8 cellular contexts compared by ENCODE assay signal in the genomic region with DNA sequence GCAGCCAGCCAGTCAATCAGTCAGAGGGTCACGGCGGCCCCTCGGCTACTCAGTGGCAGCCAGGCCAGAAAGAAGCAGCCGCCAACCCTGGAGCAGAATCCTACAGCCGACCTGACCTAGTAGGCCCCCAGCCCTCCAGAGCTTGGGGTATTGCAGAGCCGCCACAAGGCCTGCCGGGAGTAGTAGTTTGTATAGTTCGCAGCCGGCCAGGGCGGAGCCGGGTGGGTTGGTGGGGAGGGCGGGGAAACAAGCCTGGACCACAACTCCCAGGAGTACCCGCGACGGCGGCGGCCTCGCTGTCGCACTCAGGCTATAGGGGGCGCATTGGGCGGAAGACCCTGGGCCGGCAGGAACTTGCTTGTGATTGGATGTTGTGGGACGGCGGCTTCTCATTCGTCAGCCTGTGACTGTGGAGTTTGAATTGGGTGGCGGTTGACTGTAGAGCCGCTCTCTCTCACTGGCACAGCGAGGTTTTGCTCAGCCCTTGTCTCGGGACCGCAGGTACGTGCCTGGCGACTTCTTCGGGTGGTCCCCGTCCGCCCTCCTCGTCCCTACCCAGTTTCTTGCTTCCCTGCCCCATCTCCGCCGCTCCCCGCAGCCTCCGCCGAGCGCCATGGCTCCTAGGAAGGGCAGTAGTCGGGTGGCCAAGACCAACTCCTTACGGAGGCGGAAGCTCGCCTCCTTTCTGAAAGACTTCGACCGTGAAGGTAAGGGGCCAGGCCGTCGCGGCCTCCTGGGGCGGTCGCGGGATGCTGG. TPM values are rescaled to one million over a fixed set of nuclear protein-coding genes. Genes with fewer than 3 reads are reported as not detected.
DNase-seq lines count a peak whose midpoint lies in the region; ATAC-seq, FAIRE-seq and TF ChIP-seq lines count a peak whose summit lies in the region.

A gene (plus strand): TSS at position 439 of the 756 bp plus-strand sequence. CDS start 175 bp downstream, at position 614.

- peaks cover 34% of the 10 kb centered on the region for H3K4me1 Mint-ChIP-seq in T-helper 17 cell

- no peaks in the 10 kb centered on the region for H3K27me3 Mint-ChIP-seq in T-helper 17 cell

- under 1% methylated on average over 38 of the region's 54 CpGs for WGBS in prostate gland

- H3K36me3 Mint-ChIP-seq in T-helper 17 cell (ENCODE audit: low read depth) = peaks cover 2% of the 10 kb centered on the region

- intact Hi-C loops in left ventricle myocardium inferior (cut with micrococcal nuclease) (no loop called here), prostate gland (cut with DNase I) (loop anchor here (5.0 kb wide), 2 partner anchors 115 to 170 kb away; a partner anchor contains a TSS)

- H3K4me3 ChIP-seq in left ventricle myocardium inferior (peak within 1 kb of the TSS; percentile 81), prostate gland (peak within 1 kb of the TSS; percentile 68 to 87)

- peak; percentile 62 for FAIRE-seq in urothelium cell line (lab: Jason Lieb, UNC)

- peak; percentile 71 for TF ChIP-seq CTCF in left ventricle myocardium inferior (IDR thresholded peaks at IDR 0.05; ENCODE audit: borderline replicate concordance)
- peak; percentile 57 to 86 (median 68) for TF ChIP-seq CTCF in prostate gland (IDR thresholded peaks at IDR 0.05)

- H3K9me3 ChIP-seq in T-helper 17 cell (ENCODE audit: control insufficient read depth, low read length, poor library complexity, severe bottlenecking) (no peaks in the 10 kb centered on the region), left ventricle myocardium inferior (replicated peaks) (no peaks in the 10 kb centered on the region), prostate gland (no peaks in the 10 kb centered on the region)

- H3K27ac Mint-ChIP-seq in T-helper 17 cell = peak within 1 kb of the TSS; percentile 94

- no peaks in the 10 kb centered on the region for H3K27me3 ChIP-seq in left ventricle myocardium inferior (ENCODE audit: low read depth)
- no peaks in the 10 kb centered on the region for H3K27me3 ChIP-seq in prostate gland (replicated peaks; ENCODE audit: insufficient read depth)

- peaks cover 47% of the 10 kb centered on the region for H3K4me1 ChIP-seq in left ventricle myocardium inferior
- H3K4me1 ChIP-seq in prostate gland (replicated peaks) = peaks cover 17% of the 10 kb centered on the region

- DNase-seq in NCI-H1694 treated with DMSO at 0.1 percent for 48 hours (lab: John Stamatoyannopoulos, UW) = peak; percentile 96
- DNase-seq in T-helper 17 cell = peak; percentile 96 to 98 (median 98)
- peak; percentile 66 to 99 (median 97) for DNase-seq in amygdala (lab: John Stamatoyannopoulos, UW)
- DNase-seq in left ventricle myocardium inferior = peak; percentile 98
- DNase-seq in prostate gland (ENCODE audit: low spot score) = peak; percentile 99
- peak; percentile 99 for DNase-seq in urothelium cell line (ENCODE audit: low spot score)

- TF ChIP-seq POLR2A in prostate gland (IDR thresholded peaks at IDR 0.05) = no peak

- peak within 1 kb of the TSS; percentile 97 for H3K4me3 Mint-ChIP-seq in T-helper 17 cell

- H3K27ac ChIP-seq in left ventricle myocardium inferior (replicated peaks) (peak within 1 kb of the TSS; percentile 86), prostate gland (peak within 1 kb of the TSS; percentile 80 to 83)

- H3K36me3 ChIP-seq in left ventricle myocardium inferior = peaks cover 10% of the 10 kb centered on the region
- H3K36me3 ChIP-seq in prostate gland = no peaks in the 10 kb centered on the region

- ATAC-seq in GM18498 (IDR thresholded peaks at IDR 0.05; ENCODE audit: unreplicated experiment) = peak; percentile 75
- peak; percentile 70 for ATAC-seq in HG02938 (IDR thresholded peaks at IDR 0.05; ENCODE audit: unreplicated experiment)
- peak; percentile 90 for ATAC-seq in T-helper 17 cell

RNA-seq across cellular contexts. Expression of the gene that starts here (rescaled TPM):
- total RNA-seq in T-helper 17 cell (under 1 TPM; 0.70 TPM), left ventricle myocardium inferior (0.33 TPM), prostate gland (1 to 10 TPM; 2.1 to 8.6 TPM)

Comparison
In these comparisons a context has a peak if more than half of its experiments do, and no peak if none do; other contexts are left out.
1. Peak in every context shown above with its lines: DNase-seq, ATAC-seq, H3K4me3 ChIP-seq and H3K27ac ChIP-seq.
2. Peak in DNase-seq and ATAC-seq in T-helper 17 cell; RNA of the gene not detected or under 1 TPM.
3. Peak in DNase-seq, H3K4me3 ChIP-seq and H3K27ac ChIP-seq in left ventricle myocardium inferior; RNA of the gene not detected or under 1 TPM.